In genomic region chr2:152134488-152135280, GRCh38 we compare ENCODE assay signal across 9 cellular contexts. TPM values are rescaled to one million over a fixed set of nuclear protein-coding genes. Genes with fewer than 3 reads are reported as not detected.
DNase-seq lines count a peak whose midpoint lies in the region; ATAC-seq lines count a peak whose summit lies in the region.
"Had no signal": no experiment of that assay in that cellular context is flagged by ENCODE, and none has a peak within 500 bp of the region (broad histone marks: within the 10 kb centered on the region; RNA-seq: fewer than 3 reads in every experiment).

No MANE protein-coding gene starts in this region.

- H3K9me3 Mint-ChIP-seq in activated CD8-positive, alpha-beta memory T cell treated with anti-CD3 and anti-CD28 coated beads, Interleukin-2, amount 10 ng/mL, durations not matched to agents 7 days and 5 days (ENCODE audit: low read depth), result no peaks in the 10 kb centered on the region

- H3K9ac ChIP-seq in mucosa of stomach (ENCODE audit: low read length), result peak overlapping the region; percentile 7

- peaks cover 13% of the 10 kb centered on the region for H3K36me3 Mint-ChIP-seq in activated CD8-positive, alpha-beta memory T cell treated with anti-CD3 and anti-CD28 coated beads, Interleukin-2, amount 10 ng/mL, durations not matched to agents 7 days and 5 days

- DNase-seq in activated CD8-positive, alpha-beta memory T cell treated with anti-CD3 and anti-CD28 coated beads, Interleukin-2, amount 10 ng/mL, durations not matched to agents 7 days and 5 days, result peak; percentile 75
- DNase-seq in activated CD8-positive, alpha-beta memory T cell treated with anti-CD3 and anti-CD28 coated beads, Interleukin-2, amount 50 U/mL, for 4 hours, result no peak
- peak; percentile 29 to 46 for DNase-seq in activated CD4-positive, alpha-beta T cell treated with anti-CD3 and anti-CD28 coated beads, Interleukin-2, amount 50 U/mL, for 48 hours
- DNase-seq in islet precursor cell, result no peak
- DNase-seq in RPMI8226, result no peak
- DNase-seq in KG1 (lab: John Stamatoyannopoulos, UW), result no peak

- no peaks in the 10 kb centered on the region for H3K9me3 ChIP-seq in mucosa of stomach (ENCODE audit: control insufficient read depth, low read length)

- CTCF ChIA-PET in activated CD8-positive, alpha-beta memory T cell treated with anti-CD3 and anti-CD28 coated beads, Interleukin-2, amount 10 ng/mL, durations not matched to agents 7 days and 5 days (lab: Charles Lee), result interaction anchor here (0.6 to 1.0 kb wide), 2 partner anchors 41 to 404 kb away, joined by 3 to 4 read pairs; partner anchors contain the start of gene STAM2

- H3K27ac Mint-ChIP-seq in activated CD8-positive, alpha-beta memory T cell treated with anti-CD3 and anti-CD28 coated beads, Interleukin-2, amount 10 ng/mL, durations not matched to agents 7 days and 5 days, result peak overlapping the region; percentile 37
- H3K27ac Mint-ChIP-seq: B cell had no signal

- H3K4me1 ChIP-seq in mucosa of stomach (ENCODE audit: control insufficient read depth, insufficient read depth, low read length), result peaks cover 14% of the 10 kb centered on the region

- peaks cover 12% of the 10 kb centered on the region for H3K4me1 Mint-ChIP-seq in activated CD8-positive, alpha-beta memory T cell treated with anti-CD3 and anti-CD28 coated beads, Interleukin-2, amount 10 ng/mL, durations not matched to agents 7 days and 5 days
- H3K4me1 Mint-ChIP-seq: B cell had no signal

- no peaks in the 10 kb centered on the region for H3K27me3 Mint-ChIP-seq in activated CD8-positive, alpha-beta memory T cell treated with anti-CD3 and anti-CD28 coated beads, Interleukin-2, amount 10 ng/mL, durations not matched to agents 7 days and 5 days
- H3K27me3 Mint-ChIP-seq: B cell had no signal

- peak; percentile 83 for ATAC-seq in activated CD8-positive, alpha-beta memory T cell treated with anti-CD3 and anti-CD28 coated beads, Interleukin-2, amount 10 ng/mL, durations not matched to agents 7 days and 5 days
- peak; percentile 74 for ATAC-seq in HG02840 (IDR thresholded peaks at IDR 0.05; ENCODE audit: low FRiP score, unreplicated experiment)

- H3K4me3 Mint-ChIP-seq in activated CD8-positive, alpha-beta memory T cell treated with anti-CD3 and anti-CD28 coated beads, Interleukin-2, amount 10 ng/mL, durations not matched to agents 7 days and 5 days, result no peak overlapping the region
- H3K4me3 Mint-ChIP-seq: B cell had no signal

- H3K36me3 ChIP-seq in mucosa of stomach (ENCODE audit: control insufficient read depth, insufficient read depth, low read length), result peaks cover 4% of the 10 kb centered on the region

- no peak overlapping the region for H3K4me3 ChIP-seq in mucosa of stomach (ENCODE audit: low read length)

- H3K27me3 ChIP-seq in mucosa of stomach (ENCODE audit: control insufficient read depth, insufficient read depth, low read length), result no peaks in the 10 kb centered on the region

RNA-seq across cellular contexts. Expression of gene CACNB4, which starts 35.8 kb away (rescaled TPM):
- under 1 TPM; 0.14 to 0.23 TPM for total RNA-seq in activated CD8-positive, alpha-beta memory T cell treated with anti-CD3 and anti-CD28 coated beads, Interleukin-2, amount 10 ng/mL, durations not matched to agents 7 days and 5 days

RNA-seq across cellular contexts. Expression of gene STAM2, which starts 40.9 kb away (rescaled TPM):
- 10 to 100 TPM; 14.1 to 15.8 TPM for total RNA-seq in activated CD8-positive, alpha-beta memory T cell treated with anti-CD3 and anti-CD28 coated beads, Interleukin-2, amount 10 ng/mL, durations not matched to agents 7 days and 5 days

Comparison
In these comparisons a context has a peak if more than half of its experiments do, and no peak if none do; other contexts are left out.
1. DNase-seq: peak in activated CD8-positive, alpha-beta memory T cell treated with anti-CD3 and anti-CD28 coated beads, Interleukin-2, amount 10 ng/mL, durations not matched to agents 7 days and 5 days (single experiment) and activated CD4-positive, alpha-beta T cell treated with anti-CD3 and anti-CD28 coated beads, Interleukin-2, amount 50 U/mL, for 48 hours (2 of 2); none in activated CD8-positive, alpha-beta memory T cell treated with anti-CD3 and anti-CD28 coated beads, Interleukin-2, amount 50 U/mL, for 4 hours (single experiment), islet precursor cell (single experiment), RPMI8226 (single experiment) and KG1 (single experiment).